11 cellular contexts compared by ENCODE assay signal in the genomic region with DNA sequence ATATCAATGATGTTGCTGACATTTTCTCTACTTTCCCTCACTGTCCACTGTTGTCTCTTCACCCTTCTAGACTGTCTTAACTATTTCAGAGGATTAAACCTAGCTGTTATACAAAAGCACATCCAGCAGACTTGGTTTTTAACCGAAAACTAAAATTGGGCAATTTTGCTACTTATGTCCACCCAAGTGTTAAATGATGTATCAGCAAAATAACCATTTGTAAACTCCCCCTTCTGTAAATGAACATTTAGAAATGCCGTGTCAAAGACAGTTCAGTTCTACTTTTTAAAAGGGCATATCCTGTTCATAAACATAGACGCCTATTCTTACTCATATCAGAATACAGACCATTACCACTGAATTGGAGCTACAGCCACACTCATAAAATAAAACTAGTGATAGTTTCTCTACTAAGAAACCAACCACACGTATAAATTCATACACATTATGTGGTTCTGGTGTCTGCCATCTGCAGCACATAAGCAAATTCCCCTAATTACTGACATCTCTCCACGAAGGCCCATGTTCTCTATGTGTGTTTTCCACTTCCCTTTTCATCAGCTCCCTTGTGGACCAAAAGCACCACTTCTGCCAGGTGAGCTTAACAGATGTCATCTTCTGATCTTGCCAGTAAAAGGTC.
A peak's percentile ranks its signal among the peaks of the same experiment; 100 is the strongest.
DNase-seq lines count a peak whose midpoint lies in the region; ATAC-seq and TF ChIP-seq lines count a peak whose summit lies in the region.
"Had no signal": no experiment of that assay in that cellular context is flagged by ENCODE, and none has a peak within 500 bp of the region (broad histone marks: within the 10 kb centered on the region; RNA-seq: fewer than 3 reads in every experiment).

No MANE protein-coding gene starts in this region.

- DNase-seq in NAMALWA (ENCODE audit: low spot score) (peak; percentile 85), HCEC 1CT (no peak), iPS-NIHi11 (ENCODE audit: low spot score) (no peak), body of pancreas (no peak)
- no peak for DNase-seq in activated CD8-positive, alpha-beta memory T cell treated with anti-CD3 and anti-CD28 coated beads for 24 hours
- DNase-seq: activated naive CD8-positive, alpha-beta T cell treated with anti-CD3 and anti-CD28 coated beads, Interleukin-2, amount 10 ng/mL, durations not matched to agents 7 days and 5 days; CD8-positive, alpha-beta memory T cell had no signal

- peak; percentile 94 for ATAC-seq in GM18498 (IDR thresholded peaks at IDR 0.05; ENCODE audit: unreplicated experiment)
- peak; percentile 84 for ATAC-seq in GM19455 (IDR thresholded peaks at IDR 0.05; ENCODE audit: unreplicated experiment)
- peak; percentile 91 for ATAC-seq in HG02981 (IDR thresholded peaks at IDR 0.05; ENCODE audit: unreplicated experiment)
- ATAC-seq in body of pancreas: no peak

- no peaks in the 10 kb centered on the region for H3K9me3 ChIP-seq in body of pancreas

- no peak for TF ChIP-seq POLR2A in body of pancreas (IDR thresholded peaks at IDR 0.05)

- H3K4me1 ChIP-seq in body of pancreas: peaks cover 9% of the 10 kb centered on the region

- no peaks in the 10 kb centered on the region for H3K36me3 ChIP-seq in body of pancreas (replicated peaks in 1 of 2; ENCODE audit: insufficient read depth in 1 of 2, low read depth in 2 of 2)

- no peak overlapping the region for H3K27ac ChIP-seq in body of pancreas
- H3K27ac ChIP-seq: epithelial cell of prostate had no signal

- intact Hi-C loops in body of pancreas (cut with DNase I): no loop called here

- H3K27me3 ChIP-seq in body of pancreas: no peaks in the 10 kb centered on the region

- TF ChIP-seq CTCF in body of pancreas (IDR thresholded peaks at IDR 0.05): no peak

- H3K4me3 ChIP-seq in body of pancreas: no peak overlapping the region

- 80 to 88% methylated on average over 5 of the region's 5 CpGs for WGBS in body of pancreas, 2 donors
